26 cellular contexts compared by ENCODE assay signal in the genomic region with DNA sequence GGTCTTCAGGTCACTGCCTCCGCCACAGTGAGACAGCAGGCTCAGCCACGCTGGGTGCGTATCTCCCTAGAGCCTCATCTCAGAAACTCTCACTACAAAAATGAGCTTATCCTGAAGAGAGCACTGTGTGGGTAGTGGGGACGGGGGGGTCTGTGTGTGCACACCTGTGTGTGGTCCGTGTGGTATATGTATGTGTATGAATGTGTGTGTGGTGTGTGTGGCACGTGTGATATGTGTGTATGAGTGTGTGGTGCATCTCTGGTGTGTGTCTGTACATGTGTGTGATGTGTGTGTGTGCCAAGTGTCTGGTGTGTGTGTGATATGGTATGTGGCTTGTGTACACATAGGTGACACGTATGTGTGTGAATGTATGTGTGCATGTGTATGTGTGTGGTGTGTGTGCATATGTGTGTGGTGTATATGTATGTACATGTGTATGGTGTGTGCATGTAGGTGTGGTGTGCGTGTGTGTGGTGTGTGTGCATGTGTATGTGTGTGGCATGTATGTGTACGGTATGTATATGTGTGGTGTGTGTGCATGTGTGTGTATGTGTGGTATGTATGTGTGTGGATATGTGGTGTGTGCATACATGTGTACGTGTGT.
"Had no signal": no experiment of that assay in that cellular context is flagged by ENCODE, and none has a peak within 500 bp of the region (broad histone marks: within the 10 kb centered on the region; RNA-seq: fewer than 3 reads in every experiment).

No MANE protein-coding gene starts in this region.

- H3K36me3 Mint-ChIP-seq: activated naive CD8-positive, alpha-beta T cell treated with anti-CD3 and anti-CD28 coated beads, Interleukin-2, amount 10 ng/mL, durations not matched to agents 7 days and 5 days had no signal

- H3K4me3 Mint-ChIP-seq: activated CD8-positive, alpha-beta T cell treated with anti-CD3 and anti-CD28 coated beads, Interleukin-2, amount 10 ng/mL, durations not matched to agents 7 days and 5 days; activated naive CD8-positive, alpha-beta T cell treated with anti-CD3 and anti-CD28 coated beads, Interleukin-2, amount 10 ng/mL, durations not matched to agents 7 days and 5 days had no signal

- H3K27me3 ChIP-seq: adrenal gland, SJCRH30 had no signal

- DNase-seq: activated CD4-positive, alpha-beta T cell treated with anti-CD3 and anti-CD28 coated beads for 4 hours; activated CD4-positive, alpha-beta T cell treated with anti-CD3 and anti-CD28 coated beads, Interleukin-2, amount 50 U/mL, for 4 hours; activated CD8-positive, alpha-beta T cell treated with anti-CD3 and anti-CD28 coated beads, Interleukin-2, amount 10 ng/mL, durations not matched to agents 7 days and 5 days; activated naive CD4-positive, alpha-beta T cell treated with anti-CD3 and anti-CD28 coated beads, Interleukin-2, amount 50 U/mL, for 16 hours; activated naive CD8-positive, alpha-beta T cell treated with anti-CD3 and anti-CD28 coated beads, Interleukin-2, amount 10 ng/mL, durations not matched to agents 7 days and 5 days; activated T-cell treated with anti-CD3 and anti-CD28 coated beads, Interleukin-2, amount 50 U/mL, for 1 hour; anterior cingulate cortex; central memory CD4-positive, alpha-beta T cell; Kasumi-1; NCI-H1105 treated with DMSO at 0.1 percent for 48 hours; NCI-H1436 treated with DMSO at 0.1 percent for 48 hours; NCI-H187; NCI-H2081; NCI-H510A treated with DMSO at 0.1 percent for 48 hours; NCI-H69; NK-92 treated with Interleukin-12 subunit alpha and Interleukin-12 subunit beta, amount 100 ng/mL, for 24 hours; OCI-M1; Right ventricle myocardium superior; SK-N-SH; T-helper 1 cell had no signal

- H3K4me2 ChIP-seq: SK-N-SH had no signal

- H3K27me3 Mint-ChIP-seq: activated naive CD8-positive, alpha-beta T cell treated with anti-CD3 and anti-CD28 coated beads, Interleukin-2, amount 10 ng/mL, durations not matched to agents 7 days and 5 days had no signal

- H3K9me3 ChIP-seq: adrenal gland, breast epithelium, SJCRH30, SK-N-SH had no signal

- ATAC-seq: activated CD4-positive, CD25-positive, alpha-beta regulatory T cell treated with anti-CD3 and anti-CD28 coated beads, Interleukin-2, amount 50 U/mL, for 24 hours; activated CD8-positive, alpha-beta T cell treated with anti-CD3 and anti-CD28 coated beads, Interleukin-2, amount 10 ng/mL, durations not matched to agents 7 days and 5 days; Panc1 had no signal

- H3K36me3 ChIP-seq: adrenal gland, breast epithelium, SJCRH30 had no signal

- H3K4me1 ChIP-seq: breast epithelium had no signal

- H3K4me1 Mint-ChIP-seq: activated naive CD8-positive, alpha-beta T cell treated with anti-CD3 and anti-CD28 coated beads, Interleukin-2, amount 10 ng/mL, durations not matched to agents 7 days and 5 days had no signal

- H3K27ac Mint-ChIP-seq: activated CD8-positive, alpha-beta T cell treated with anti-CD3 and anti-CD28 coated beads, Interleukin-2, amount 10 ng/mL, durations not matched to agents 7 days and 5 days; activated naive CD8-positive, alpha-beta T cell treated with anti-CD3 and anti-CD28 coated beads, Interleukin-2, amount 10 ng/mL, durations not matched to agents 7 days and 5 days had no signal

- H3K9ac ChIP-seq: SK-N-SH had no signal

- H3K27ac ChIP-seq: adrenal gland, breast epithelium, RWPE1, SJCRH30 had no signal

- H3K4me3 ChIP-seq: adrenal gland, breast epithelium, SJCRH30 had no signal
